8 cellular contexts compared by ENCODE assay signal in genomic region chr2:223896751-223897320, GRCh38. TPM values are rescaled to one million over a fixed set of nuclear protein-coding genes. Genes with fewer than 3 reads are reported as not detected.
DNase-seq lines count a peak whose midpoint lies in the region; ATAC-seq and TF ChIP-seq lines count a peak whose summit lies in the region.

No MANE protein-coding gene starts in this region.

- DNase-seq in HFFc6 (no peak), NB4 (ENCODE audit: low read depth) (peak; percentile 58), immature natural killer cell (peak in 1 of 3 donors; percentile 15), Karpas-422 (no peak), NCI-H82 treated with DMSO at 0.1 percent for 48 hours (lab: John Stamatoyannopoulos, UW; ENCODE audit: unreplicated experiment) (no peak), NCI-H446 (lab: John Stamatoyannopoulos, UW) (no peak), WERI-Rb-1 (no peak)

- H3K36me3 ChIP-seq in Karpas-422 (ENCODE audit: insufficient read depth, low read length) (no peaks in the 10 kb centered on the region), WERI-Rb-1 (peaks cover 44% of the 10 kb centered on the region)

- H2AFZ ChIP-seq in Karpas-422 (ENCODE audit: low read length) = no peak overlapping the region

- H3K4me1 ChIP-seq in Karpas-422 (ENCODE audit: low read length) = peaks cover 17% of the 10 kb centered on the region

- H3K27me3 Mint-ChIP-seq in HFFc6 (ENCODE audit: insufficient read depth) (peaks cover 2% of the 10 kb centered on the region), immature natural killer cell (ENCODE audit: low read depth in 3 of 3) (peaks cover 0 to 4% (median 3%) of the 10 kb centered on the region in 3 donors)

- H3K4me3 ChIP-seq in NB4 (ENCODE audit: low read depth, low read length) = no peak overlapping the region
- H3K4me3 ChIP-seq in Karpas-422 (ENCODE audit: low read length) = no peak overlapping the region
- H3K4me3 ChIP-seq in WERI-Rb-1 (ENCODE audit: low read depth, low read length) = no peak overlapping the region

- H3K9me3 ChIP-seq in Karpas-422 (ENCODE audit: low read length) (no peaks in the 10 kb centered on the region), WERI-Rb-1 (ENCODE audit: severe bottlenecking) (no peaks in the 10 kb centered on the region)

- TF ChIP-seq CTCF in HFFc6 (IDR thresholded peaks at IDR 0.05) (no peak), NB4 (IDR thresholded peaks at IDR 0.05; ENCODE audit: low read depth, low read length) (no peak), WERI-Rb-1 (IDR thresholded peaks at IDR 0.05; ENCODE audit: low read depth, low read length) (no peak)

- H3K9ac ChIP-seq in Karpas-422 (ENCODE audit: low read length) = no peak overlapping the region

- H3K4me1 Mint-ChIP-seq in HFFc6 (ENCODE audit: low read depth) (peaks cover 34% of the 10 kb centered on the region), immature natural killer cell (peaks cover 12 to 26% of the 10 kb centered on the region in 2 donors)

- H3K27me3 ChIP-seq in Karpas-422 (ENCODE audit: low read length) = no peaks in the 10 kb centered on the region
- H3K27me3 ChIP-seq in WERI-Rb-1 (ENCODE audit: insufficient read depth, low read depth, severe bottlenecking) = no peaks in the 10 kb centered on the region

- no peak overlapping the region for H3K4me3 Mint-ChIP-seq in HFFc6
- peak overlapping the region in 4 of 5 donors; percentile 4 to 59 (median 27) for H3K4me3 Mint-ChIP-seq in immature natural killer cell

- H3K9me3 Mint-ChIP-seq in HFFc6 (no peaks in the 10 kb centered on the region), immature natural killer cell (no peaks in the 10 kb centered on the region)

- H3K27ac ChIP-seq in Karpas-422 (ENCODE audit: low read length) = no peak overlapping the region
- H3K27ac ChIP-seq in WERI-Rb-1 = no peak overlapping the region

- no peaks in the 10 kb centered on the region for H4K20me1 ChIP-seq in Karpas-422 (ENCODE audit: insufficient read depth, low read depth, low read length)

- peak; percentile 59 for ATAC-seq in GM18858 (IDR thresholded peaks at IDR 0.05; ENCODE audit: unreplicated experiment)

- H3K36me3 Mint-ChIP-seq in HFFc6 (ENCODE audit: low read depth) (peaks cover 57% of the 10 kb centered on the region), immature natural killer cell (peaks cover 23 to 59% (median 32%) of the 10 kb centered on the region in 3 donors)

- no peak overlapping the region for H3K4me2 ChIP-seq in Karpas-422 (ENCODE audit: low read depth, low read length, poor library complexity, severe bottlenecking)

- H3K79me2 ChIP-seq in Karpas-422 (ENCODE audit: low read length) = no peaks in the 10 kb centered on the region

- no peak for TF ChIP-seq POLR2A in NB4 (IDR thresholded peaks at IDR 0.05; ENCODE audit: extremely low read depth, insufficient read length)

- H3K9me2 ChIP-seq in Karpas-422 (replicated peaks; ENCODE audit: insufficient read depth, low read length) = no peaks in the 10 kb centered on the region

- H3K27ac Mint-ChIP-seq in HFFc6 = peak overlapping the region; percentile 56
- peak overlapping the region; percentile 33 to 84 (median 72) for H3K27ac Mint-ChIP-seq in immature natural killer cell

RNA-seq across cellular contexts. Expression of gene WDFY1, which starts 48.3 kb away (rescaled TPM):
- total RNA-seq in HFFc6 (2021; fragmentation: NEBNext Ultra II Directional; extraction: Animal tissue kit (Norgen Biotek cat#: 25700)) = 10 to 100 TPM; 35.2 to 50.4 (median 44.7) TPM
- 10 to 100 TPM; 39.3 to 58.8 (median 51.0) TPM for polyA plus RNA-seq in immature natural killer cell
- total RNA-seq in Karpas-422 (2014; rRNA removed; shearing (Covaris generic); ENCODE audit: low replicate concordance) = 21.9 and 34.7 TPM in 2 replicates

RNA-seq across cellular contexts. Expression of gene AP1S3, which starts 59.5 kb away (rescaled TPM):
- 10 to 100 TPM in 3 of 6 experiments, 1 to 10 TPM in 3; 7.4 to 12.7 (median 9.9) TPM for total RNA-seq in HFFc6 (2021; fragmentation: NEBNext Ultra II Directional; extraction: Animal tissue kit (Norgen Biotek cat#: 25700))
- polyA plus RNA-seq in immature natural killer cell = 1 to 10 TPM in 2 of 3 donors, not detected in 1; 1.8 to 4.2 TPM
- total RNA-seq in Karpas-422 (2014; rRNA removed; shearing (Covaris generic); ENCODE audit: low replicate concordance) = 2.3 TPM in 1 of 2 replicates, not detected in the other
